1 cellular context compared by ENCODE assay signal in genomic region chr6:83884523-83884922, GRCh38.
TF ChIP-seq lines count a peak whose summit lies in the region.

No MANE protein-coding gene starts in this region.

TF ChIP-seq in GM12878, 131 proteins besides CTCF, POLR2A, EP300 and RAD21 (continued from another document):
- TF ChIP-seq TCF12 (IDR thresholded peaks at IDR 0.05; ENCODE audit: low read depth, low read length) = no peak
